ENCODE assay signal across 21 cellular contexts in genomic region chr16:16048904-16049582, GRCh38.
DNase-seq lines count a peak whose midpoint lies in the region; ATAC-seq, FAIRE-seq and TF ChIP-seq lines count a peak whose summit lies in the region.
"Had no signal": no experiment of that assay in that cellular context is flagged by ENCODE, and none has a peak within 500 bp of the region (broad histone marks: within the 10 kb centered on the region; RNA-seq: fewer than 3 reads in every experiment).

No MANE protein-coding gene starts in this region.

- TF ChIP-seq CTCF in WTC11 (IDR thresholded peaks at IDR 0.05) (no peak), right atrium auricular region (IDR thresholded peaks at IDR 0.05) (no peak)

- POLR2A ChIA-PET in WTC11 (lab: Charles Lee) = no interaction called here

- H3K27me3 Mint-ChIP-seq in activated naive CD8-positive, alpha-beta T cell treated with anti-CD3 and anti-CD28 coated beads, Interleukin-2, amount 50 U/mL, for 24 hours = no peaks in the 10 kb centered on the region
- H3K27me3 Mint-ChIP-seq in activated naive CD8-positive, alpha-beta T cell treated with anti-CD3 and anti-CD28 coated beads for 36 hours = no peaks in the 10 kb centered on the region
- no peaks in the 10 kb centered on the region for H3K27me3 Mint-ChIP-seq in WTC11 (ENCODE audit: low read depth)
- H3K27me3 Mint-ChIP-seq: activated CD4-positive, alpha-beta T cell treated with anti-CD3 and anti-CD28 coated beads, Interleukin-2, amount 10 ng/mL, durations not matched to agents 24 days and 14 days; CD4-positive, alpha-beta T cell had no signal

- no peaks in the 10 kb centered on the region for H3K9me3 Mint-ChIP-seq in activated naive CD8-positive, alpha-beta T cell treated with anti-CD3 and anti-CD28 coated beads, Interleukin-2, amount 50 U/mL, for 24 hours
- H3K9me3 Mint-ChIP-seq in activated naive CD8-positive, alpha-beta T cell treated with anti-CD3 and anti-CD28 coated beads for 36 hours = no peaks in the 10 kb centered on the region
- no peaks in the 10 kb centered on the region for H3K9me3 Mint-ChIP-seq in WTC11
- H3K9me3 Mint-ChIP-seq: activated CD4-positive, alpha-beta T cell treated with anti-CD3 and anti-CD28 coated beads, Interleukin-2, amount 10 ng/mL, durations not matched to agents 24 days and 14 days; activated naive CD4-positive, alpha-beta T cell treated with anti-CD3 and anti-CD28 coated beads, Interleukin-2, amount 50 U/mL, for 72 hours; CD4-positive, alpha-beta T cell had no signal

- peak; percentile 33 for ATAC-seq in activated naive CD8-positive, alpha-beta T cell treated with anti-CD3 and anti-CD28 coated beads, Interleukin-2, amount 50 U/mL, for 24 hours
- peak; percentile 57; the same call in 1 of the 2 replicates for ATAC-seq in WTC11
- ATAC-seq in HG03432 (IDR thresholded peaks at IDR 0.05; ENCODE audit: unreplicated experiment) = no peak
- no peak for ATAC-seq in HG03460 (IDR thresholded peaks at IDR 0.05; ENCODE audit: unreplicated experiment)
- no peak for ATAC-seq in GM19452 (IDR thresholded peaks at IDR 0.05; ENCODE audit: unreplicated experiment)

- H3K36me3 ChIP-seq in right atrium auricular region = peaks cover 52% of the 10 kb centered on the region

- H3K4me1 ChIP-seq in right atrium auricular region = peaks cover 0 to 5% of the 10 kb centered on the region in 2 donors
- H3K4me1 ChIP-seq: tibial nerve had no signal

- H3K27me3 ChIP-seq in right atrium auricular region = no peaks in the 10 kb centered on the region
- H3K27me3 ChIP-seq: brain microvascular endothelial cell, hepatocyte, tibial nerve had no signal

- H3K36me3 Mint-ChIP-seq in activated naive CD8-positive, alpha-beta T cell treated with anti-CD3 and anti-CD28 coated beads, Interleukin-2, amount 50 U/mL, for 24 hours (ENCODE audit: low read depth) = peaks cover 53% of the 10 kb centered on the region
- H3K36me3 Mint-ChIP-seq in activated naive CD8-positive, alpha-beta T cell treated with anti-CD3 and anti-CD28 coated beads for 36 hours = peaks cover 41% of the 10 kb centered on the region
- H3K36me3 Mint-ChIP-seq in WTC11 = peaks cover 69% of the 10 kb centered on the region

- H3K4me1 Mint-ChIP-seq in activated naive CD8-positive, alpha-beta T cell treated with anti-CD3 and anti-CD28 coated beads, Interleukin-2, amount 50 U/mL, for 24 hours = no peaks in the 10 kb centered on the region
- H3K4me1 Mint-ChIP-seq in activated naive CD8-positive, alpha-beta T cell treated with anti-CD3 and anti-CD28 coated beads for 36 hours = no peaks in the 10 kb centered on the region
- no peaks in the 10 kb centered on the region for H3K4me1 Mint-ChIP-seq in WTC11

- CTCF ChIA-PET in WTC11 (lab: Charles Lee) = no interaction called here

- H3K9me3 ChIP-seq in right atrium auricular region = no peaks in the 10 kb centered on the region
- H3K9me3 ChIP-seq: tibial nerve had no signal

- H3K4me3 ChIP-seq in right atrium auricular region = no peak overlapping the region
- H3K4me3 ChIP-seq: GM23248, hepatocyte, tibial nerve had no signal

- DNase-seq in activated naive CD8-positive, alpha-beta T cell treated with anti-CD3 and anti-CD28 coated beads, Interleukin-2, amount 50 U/mL, for 24 hours = no peak
- no peak for DNase-seq in activated naive CD8-positive, alpha-beta T cell treated with anti-CD3 and anti-CD28 coated beads for 36 hours
- DNase-seq in WTC11 (ENCODE audit: low spot score) = no peak
- DNase-seq in right atrium auricular region (ENCODE audit: low spot score) = peak; percentile 68
- peak; percentile 10 for DNase-seq in urothelium cell line (ENCODE audit: low spot score)
- DNase-seq: activated CD4-positive, alpha-beta T cell treated with anti-CD3 and anti-CD28 coated beads, Interleukin-2, amount 10 ng/mL, durations not matched to agents 24 days and 14 days; brain microvascular endothelial cell; CD4-positive, alpha-beta T cell; EL; GM23248; NCI-H1436; NCI-H226; NK-92 treated with Interleukin-12 subunit alpha and Interleukin-12 subunit beta, amount 100 ng/mL, for 24 hours; SIG-M5; stimulated activated CD4-positive, alpha-beta T cell treated with anti-CD3 and anti-CD28 coated beads, Interleukin-4, amount 100 ng/mL, for 4 hours had no signal

- no peak for FAIRE-seq in urothelium cell line (lab: Jason Lieb, UNC)

- no peak overlapping the region for H3K4me3 Mint-ChIP-seq in activated naive CD8-positive, alpha-beta T cell treated with anti-CD3 and anti-CD28 coated beads, Interleukin-2, amount 50 U/mL, for 24 hours
- no peak overlapping the region for H3K4me3 Mint-ChIP-seq in activated naive CD8-positive, alpha-beta T cell treated with anti-CD3 and anti-CD28 coated beads for 36 hours
- H3K4me3 Mint-ChIP-seq in WTC11 = no peak overlapping the region
- H3K4me3 Mint-ChIP-seq: activated CD4-positive, alpha-beta T cell treated with anti-CD3 and anti-CD28 coated beads, Interleukin-2, amount 10 ng/mL, durations not matched to agents 24 days and 14 days; CD4-positive, alpha-beta T cell had no signal

- no peak overlapping the region for H3K27ac Mint-ChIP-seq in activated naive CD8-positive, alpha-beta T cell treated with anti-CD3 and anti-CD28 coated beads, Interleukin-2, amount 50 U/mL, for 24 hours
- no peak overlapping the region for H3K27ac Mint-ChIP-seq in activated naive CD8-positive, alpha-beta T cell treated with anti-CD3 and anti-CD28 coated beads for 36 hours
- no peak overlapping the region for H3K27ac Mint-ChIP-seq in WTC11
- H3K27ac Mint-ChIP-seq: activated CD4-positive, alpha-beta T cell treated with anti-CD3 and anti-CD28 coated beads, Interleukin-2, amount 10 ng/mL, durations not matched to agents 24 days and 14 days; CD4-positive, alpha-beta T cell had no signal

- peak overlapping the region; percentile 34 to 52 for H3K27ac ChIP-seq in right atrium auricular region
- H3K27ac ChIP-seq: brain microvascular endothelial cell, GM23248, hepatocyte, tibial nerve had no signal

TF ChIP-seq in WTC11, 78 proteins besides CTCF, POLR2A, EP300 and RAD21 (continues in another document):
- no peak for TF ChIP-seq FOXK1 (CRISPR knock-in tag; IDR thresholded peaks at IDR 0.05)
- peak; percentile 76 for TF ChIP-seq NFYB (CRISPR knock-in tag; conservative IDR thresholded peaks at IDR 0.05; ENCODE audit: low read depth)
- TF ChIP-seq MYBL2 (CRISPR knock-in tag; IDR thresholded peaks at IDR 0.05) = no peak
- TF ChIP-seq MLX (CRISPR knock-in tag; IDR thresholded peaks at IDR 0.05) = no peak
- TF ChIP-seq HMGA2 (CRISPR knock-in tag; IDR thresholded peaks at IDR 0.05) = no peak
- no peak for TF ChIP-seq AFF4 (CRISPR knock-in tag; IDR thresholded peaks at IDR 0.05; ENCODE audit: borderline replicate concordance)
- no peak for TF ChIP-seq TP53 (CRISPR knock-in tag; IDR thresholded peaks at IDR 0.05)
- no peak for TF ChIP-seq E2F5 (CRISPR knock-in tag; IDR thresholded peaks at IDR 0.05)
- TF ChIP-seq USF2 (CRISPR knock-in tag; IDR thresholded peaks at IDR 0.05) = peak; percentile 82

Comparison
In these comparisons a context has a peak if more than half of its experiments do, and no peak if none do; other contexts are left out.
1. ATAC-seq: peak in activated naive CD8-positive, alpha-beta T cell treated with anti-CD3 and anti-CD28 coated beads, Interleukin-2, amount 50 U/mL, for 24 hours (single experiment) and WTC11 (single experiment); none in HG03432 (single experiment), HG03460 (single experiment) and GM19452 (single experiment).
2. DNase-seq: peak in right atrium auricular region (single experiment) and urothelium cell line (single experiment); none in activated naive CD8-positive, alpha-beta T cell treated with anti-CD3 and anti-CD28 coated beads, Interleukin-2, amount 50 U/mL, for 24 hours (single experiment), activated naive CD8-positive, alpha-beta T cell treated with anti-CD3 and anti-CD28 coated beads for 36 hours (single experiment) and WTC11 (single experiment).